1 cellular context compared by ENCODE assay signal in genomic region chr1:156853761-156854160, GRCh38.
TF ChIP-seq lines count a peak whose summit lies in the region.

No MANE protein-coding gene starts in this region.

TF ChIP-seq in HepG2, 621 proteins besides CTCF, POLR2A, EP300 and RAD21:
- TF ChIP-seq ZNF44 (CRISPR knock-in tag; IDR thresholded peaks at IDR 0.05) = no peak
- peak; percentile 53; the same call in 1 of the 2 replicates for TF ChIP-seq CREB1 (IDR thresholded peaks at IDR 0.05)
- no peak for TF ChIP-seq CREB1 (CRISPR knock-in tag; IDR thresholded peaks at IDR 0.05)
- TF ChIP-seq CEBPG (CRISPR knock-in tag; IDR thresholded peaks at IDR 0.05) = no peak
- TF ChIP-seq ZKSCAN8 (CRISPR knock-in tag; IDR thresholded peaks at IDR 0.05; ENCODE audit: borderline replicate concordance) = no peak
